In genomic region chr2:128632491-128632780, GRCh38 we compare ENCODE assay signal across 2 cellular contexts.
TF ChIP-seq lines count a peak whose summit lies in the region.

No MANE protein-coding gene starts in this region.

TF ChIP-seq in SK-N-SH, 30 proteins besides CTCF, POLR2A, EP300 and RAD21 (continued from another document):
- no peak for TF ChIP-seq EZH2phosphoT487 (IDR thresholded peaks at IDR 0.05; ENCODE audit: borderline replicate concordance, low read depth)

TF ChIP-seq in SK-N-SH treated with all-trans-retinoic acid at 6 μM for 48 hours, 23 proteins besides CTCF, POLR2A, EP300 and RAD21 (continued from another document):
- TF ChIP-seq, protein P1, sequence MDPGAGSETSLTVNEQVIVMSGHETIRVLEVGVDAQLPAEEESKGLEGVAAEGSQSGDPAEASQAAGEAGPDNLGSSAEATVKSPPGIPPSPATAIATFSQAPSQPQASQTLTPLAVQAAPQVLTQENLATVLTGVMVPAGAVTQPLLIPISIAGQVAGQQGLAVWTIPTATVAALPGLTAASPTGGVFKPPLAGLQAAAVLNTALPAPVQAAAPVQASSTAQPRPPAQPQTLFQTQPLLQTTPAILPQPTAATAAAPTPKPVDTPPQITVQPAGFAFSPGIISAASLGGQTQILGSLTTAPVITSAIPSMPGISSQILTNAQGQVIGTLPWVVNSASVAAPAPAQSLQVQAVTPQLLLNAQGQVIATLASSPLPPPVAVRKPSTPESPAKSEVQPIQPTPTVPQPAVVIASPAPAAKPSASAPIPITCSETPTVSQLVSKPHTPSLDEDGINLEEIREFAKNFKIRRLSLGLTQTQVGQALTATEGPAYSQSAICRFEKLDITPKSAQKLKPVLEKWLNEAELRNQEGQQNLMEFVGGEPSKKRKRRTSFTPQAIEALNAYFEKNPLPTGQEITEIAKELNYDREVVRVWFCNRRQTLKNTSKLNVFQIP (CRISPR knock-in tag; IDR thresholded peaks at IDR 0.05; ENCODE audit: borderline replicate concordance, low read depth): no peak
- TF ChIP-seq GLIS3 (CRISPR knock-in tag; IDR thresholded peaks at IDR 0.05): no peak
- TF ChIP-seq, protein P2, sequence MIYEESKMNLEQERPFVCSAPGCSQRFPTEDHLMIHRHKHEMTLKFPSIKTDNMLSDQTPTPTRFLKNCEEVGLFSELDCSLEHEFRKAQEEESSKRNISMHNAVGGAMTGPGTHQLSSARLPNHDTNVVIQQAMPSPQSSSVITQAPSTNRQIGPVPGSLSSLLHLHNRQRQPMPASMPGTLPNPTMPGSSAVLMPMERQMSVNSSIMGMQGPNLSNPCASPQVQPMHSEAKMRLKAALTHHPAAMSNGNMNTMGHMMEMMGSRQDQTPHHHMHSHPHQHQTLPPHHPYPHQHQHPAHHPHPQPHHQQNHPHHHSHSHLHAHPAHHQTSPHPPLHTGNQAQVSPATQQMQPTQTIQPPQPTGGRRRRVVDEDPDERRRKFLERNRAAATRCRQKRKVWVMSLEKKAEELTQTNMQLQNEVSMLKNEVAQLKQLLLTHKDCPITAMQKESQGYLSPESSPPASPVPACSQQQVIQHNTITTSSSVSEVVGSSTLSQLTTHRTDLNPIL (CRISPR knock-in tag; IDR thresholded peaks at IDR 0.05; ENCODE audit: low read depth): no peak
- TF ChIP-seq, protein P3, sequence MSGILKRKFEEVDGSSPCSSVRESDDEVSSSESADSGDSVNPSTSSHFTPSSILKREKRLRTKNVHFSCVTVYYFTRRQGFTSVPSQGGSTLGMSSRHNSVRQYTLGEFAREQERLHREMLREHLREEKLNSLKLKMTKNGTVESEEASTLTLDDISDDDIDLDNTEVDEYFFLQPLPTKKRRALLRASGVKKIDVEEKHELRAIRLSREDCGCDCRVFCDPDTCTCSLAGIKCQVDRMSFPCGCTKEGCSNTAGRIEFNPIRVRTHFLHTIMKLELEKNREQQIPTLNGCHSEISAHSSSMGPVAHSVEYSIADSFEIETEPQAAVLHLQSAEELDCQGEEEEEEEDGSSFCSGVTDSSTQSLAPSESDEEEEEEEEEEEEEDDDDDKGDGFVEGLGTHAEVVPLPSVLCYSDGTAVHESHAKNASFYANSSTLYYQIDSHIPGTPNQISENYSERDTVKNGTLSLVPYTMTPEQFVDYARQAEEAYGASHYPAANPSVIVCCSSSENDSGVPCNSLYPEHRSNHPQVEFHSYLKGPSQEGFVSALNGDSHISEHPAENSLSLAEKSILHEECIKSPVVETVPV (CRISPR knock-in tag; IDR thresholded peaks at IDR 0.05): no peak
